8 cellular contexts compared by ENCODE assay signal in the genomic region with DNA sequence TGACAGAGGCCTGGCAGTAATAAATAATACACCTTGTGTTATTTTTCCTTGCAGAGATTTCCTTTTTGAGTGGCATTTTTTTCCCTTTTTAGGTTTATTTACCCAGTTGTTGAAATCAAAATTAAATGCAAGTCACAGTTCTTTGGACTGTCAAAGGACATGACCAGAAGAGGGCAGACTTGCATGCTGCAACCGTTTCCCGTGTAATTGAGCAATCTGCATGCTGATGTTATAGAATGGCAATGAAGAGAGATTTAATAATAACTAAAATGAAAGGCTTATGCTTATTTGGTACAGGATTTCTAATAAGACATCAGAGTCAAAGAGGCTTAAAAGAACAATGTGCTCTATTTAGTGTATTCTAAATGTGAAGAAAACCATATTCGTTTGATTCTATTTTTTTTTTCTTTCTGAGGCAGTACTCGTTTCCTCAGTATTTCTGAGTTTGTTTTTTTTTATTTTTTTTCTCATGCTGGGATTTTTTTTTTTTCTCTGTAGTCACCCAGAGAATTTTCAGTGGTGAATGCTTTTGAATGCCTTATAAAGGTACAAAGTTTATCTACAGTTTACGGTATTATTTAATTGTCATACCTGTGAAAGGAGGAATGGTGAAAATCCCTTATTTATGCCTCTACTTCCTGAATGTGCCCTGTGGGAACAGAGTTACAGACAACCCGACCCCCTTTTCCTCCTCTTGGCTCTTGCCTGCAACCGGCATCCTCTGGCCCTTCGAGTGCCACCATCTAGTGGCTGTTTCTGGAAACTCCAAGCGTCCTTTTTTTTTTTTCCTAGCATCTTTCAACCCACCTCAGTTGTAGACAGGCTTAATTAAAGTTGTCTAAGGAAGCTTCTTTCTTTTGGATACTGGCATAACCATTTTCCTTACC.
A peak's percentile ranks its signal among the peaks of the same experiment; 100 is the strongest.
DNase-seq lines count a peak whose midpoint lies in the region; ATAC-seq, FAIRE-seq and TF ChIP-seq lines count a peak whose summit lies in the region.

No MANE protein-coding gene starts in this region.

- H3K27me3 ChIP-seq in brain microvascular endothelial cell (replicated peaks) (no peaks in the 10 kb centered on the region), thyroid gland (no peaks in the 10 kb centered on the region)

- H3K4me3 ChIP-seq in brain microvascular endothelial cell (ENCODE audit: low read depth, low read length) (no peak overlapping the region), thyroid gland (replicated peaks in 1 of 3) (no peak overlapping the region)

- WGBS in thyroid gland, 2 donors = 4% methylated on average over 9 of the region's 9 CpGs

- DNase-seq in Caki2 (ENCODE audit: low read depth) (peak; percentile 56), NCI-H82 (lab: John Stamatoyannopoulos, UW) (peak; percentile 81), brain microvascular endothelial cell (peak; percentile 33), thyroid gland (peak; percentile 29 to 38), activated gamma-delta T cell treated with Interleukin-2 at 50 U/mL for 16 hours (no peak)

- peak; percentile 99 for FAIRE-seq in islet of Langerhans (lab: Jason Lieb, UNC)

- TF ChIP-seq CTCF in brain microvascular endothelial cell (IDR thresholded peaks at IDR 0.05; ENCODE audit: low read depth, low read length, missing control alignments) (peak; percentile 81), thyroid gland (IDR thresholded peaks at IDR 0.05) (peak in 5 of 6 experiments; percentile 20 to 64 (median 56))

- H3K4me1 ChIP-seq in thyroid gland = no peaks in the 10 kb centered on the region

- H3K9me3 ChIP-seq in thyroid gland = no peaks in the 10 kb centered on the region

- H3K27ac ChIP-seq in brain microvascular endothelial cell = no peak overlapping the region
- H3K27ac ChIP-seq in thyroid gland = no peak overlapping the region

- no peak for TF ChIP-seq POLR2A in thyroid gland (IDR thresholded peaks at IDR 0.05)

- in situ Hi-C loops in Caki2 (cut with HindIII; ENCODE audit: low pct_unique_long_range_greater_than_20kb, low sequenced_read_pairs) (no loop called here), brain microvascular endothelial cell (cut with HindIII; ENCODE audit: low pct_ligation_motif_present, low sequenced_read_pairs) (no loop called here)

- ATAC-seq in GM18907 (IDR thresholded peaks at IDR 0.05; ENCODE audit: unreplicated experiment) (peak; percentile 84), HG03442 (IDR thresholded peaks at IDR 0.05; ENCODE audit: unreplicated experiment) (peak; percentile 75)

- intact Hi-C loops in thyroid gland (cut with DNase I) = no loop called here

- H3K36me3 ChIP-seq in brain microvascular endothelial cell (replicated peaks) (no peaks in the 10 kb centered on the region), thyroid gland (no peaks in the 10 kb centered on the region)
